ENCODE assay signal across 8 cellular contexts in genomic region chrX:120485562-120486520, GRCh38. TPM values are rescaled to one million over a fixed set of nuclear protein-coding genes. Genes with fewer than 3 reads are reported as not detected.
DNase-seq lines count a peak whose midpoint lies in the region; FAIRE-seq and TF ChIP-seq lines count a peak whose summit lies in the region.

No MANE protein-coding gene starts in this region.

- FAIRE-seq in G401.6 (lab: Jason Lieb, UNC) (peak; percentile 91), H54 (lab: Jason Lieb, UNC) (peak; percentile 90)

- peak overlapping the region; percentile 92 for H3K27ac Mint-ChIP-seq in activated naive CD4-positive, alpha-beta T cell treated with anti-CD3 and anti-CD28 coated beads, Interleukin-2, amount 50 U/mL, for 24 hours

- no peaks in the 10 kb centered on the region for H3K27me3 ChIP-seq in transverse colon

- no peak for TF ChIP-seq POLR2A in H54 (IDR thresholded peaks at IDR 0.05; ENCODE audit: low read depth, low read length)
- TF ChIP-seq POLR2A in transverse colon (IDR thresholded peaks at IDR 0.05) = peak; percentile 39

- intact Hi-C loops in transverse colon (cut with DNase I; ENCODE audit: low total_unique reads) = no loop called here

- H3K4me3 ChIP-seq in transverse colon = peak overlapping the region; percentile 19 to 48 (median 32)

- TF ChIP-seq CTCF in transverse colon (IDR thresholded peaks at IDR 0.05) = peak; percentile 36 to 65 (median 50)

- H3K27me3 Mint-ChIP-seq in activated naive CD4-positive, alpha-beta T cell treated with anti-CD3 and anti-CD28 coated beads, Interleukin-2, amount 50 U/mL, for 24 hours = no peaks in the 10 kb centered on the region

- H3K36me3 ChIP-seq in transverse colon = no peaks in the 10 kb centered on the region

- peak overlapping the region; percentile 84 to 90 (median 86) for H3K27ac ChIP-seq in transverse colon

- peak overlapping the region; percentile 83 for H3K4me3 Mint-ChIP-seq in activated naive CD4-positive, alpha-beta T cell treated with anti-CD3 and anti-CD28 coated beads, Interleukin-2, amount 50 U/mL, for 24 hours

- peaks cover 0 to 7% (median 0%) of the 10 kb centered on the region in 4 donors for H3K4me1 ChIP-seq in transverse colon

- no peaks in the 10 kb centered on the region for H3K9me3 Mint-ChIP-seq in activated naive CD4-positive, alpha-beta T cell treated with anti-CD3 and anti-CD28 coated beads, Interleukin-2, amount 50 U/mL, for 24 hours

- WGBS in transverse colon (ENCODE audit: low coverage in 1 of 2), 2 donors = 0 to 47% methylated on average over 7 to 37 of the region's 39 CpGs

- in situ Hi-C loops in transverse colon (cut with MboI; ENCODE audit: low pct_ligation_motif_present in 1 of 4, low pct_unique_long_range_greater_than_20kb in 1 of 4, low sequenced_read_pairs in 3 of 4) = no loop called here

- TF ChIP-seq EP300 in transverse colon (IDR thresholded peaks at IDR 0.05; ENCODE audit: low read depth) = no peak

- H3K4me1 Mint-ChIP-seq in activated naive CD4-positive, alpha-beta T cell treated with anti-CD3 and anti-CD28 coated beads, Interleukin-2, amount 50 U/mL, for 24 hours = peaks cover 25% of the 10 kb centered on the region

- no peaks in the 10 kb centered on the region for H3K36me3 Mint-ChIP-seq in activated naive CD4-positive, alpha-beta T cell treated with anti-CD3 and anti-CD28 coated beads, Interleukin-2, amount 50 U/mL, for 24 hours

- DNase-seq in H54 (ENCODE audit: insufficient read length, low spot score) = peak; percentile 49
- DNase-seq in LoVo (ENCODE audit: low spot score) = peak; percentile 80
- DNase-seq in SIG-M5 treated with dmso at 0.1 percent for 504 hours (lab: John Stamatoyannopoulos, UW; ENCODE audit: unreplicated experiment) = peak; percentile 92
- peak; percentile 62 for DNase-seq in glomerular endothelial cell (ENCODE audit: extremely low read depth, low read depth, low spot score)
- DNase-seq in nucleus accumbens (lab: John Stamatoyannopoulos, UW) = peak in 55 of 56 donors; percentile 22 to 91 (median 82)
- DNase-seq in transverse colon = peak; percentile 68

- no peaks in the 10 kb centered on the region for H3K9me3 ChIP-seq in transverse colon

RNA-seq across cellular contexts. Expression of gene LAMP2, which starts 16.7 kb away (rescaled TPM):
- 195 and 215 TPM in 2 replicates for total RNA-seq in glomerular endothelial cell
- total RNA-seq in transverse colon = 10 to 100 TPM; 44.6 to 93.8 (median 66.0) TPM

Comparison
In these comparisons a context has a peak if more than half of its experiments do, and no peak if none do; other contexts are left out.
1. Peak in every context shown above with its lines: DNase-seq, H3K4me3 ChIP-seq and H3K27ac ChIP-seq.